Comparison of ENCODE assay signal across 8 cellular contexts in genomic region chr12:57621497-57622292, GRCh38. TPM values are rescaled to one million over a fixed set of nuclear protein-coding genes. Genes with fewer than 3 reads are reported as not detected.
DNase-seq lines count a peak whose midpoint lies in the region; ATAC-seq, FAIRE-seq and TF ChIP-seq lines count a peak whose summit lies in the region.

No MANE protein-coding gene starts in this region.

- ATAC-seq in GM18858 (IDR thresholded peaks at IDR 0.05; ENCODE audit: unreplicated experiment) = peak; percentile 44

- in situ Hi-C loops in ACHN (cut with HindIII; ENCODE audit: low pct_ligation_motif_present, low pct_unique_long_range_greater_than_20kb, low sequenced_read_pairs) = no loop called here

- no peak for TF ChIP-seq POLR2A in endothelial cell of umbilical vein (IDR thresholded peaks at IDR 0.05; ENCODE audit: low read depth, low read length)
- TF ChIP-seq POLR2A in testis (IDR thresholded peaks at IDR 0.05) = no peak

- no peak overlapping the region for H3K9ac ChIP-seq in endothelial cell of umbilical vein (replicated peaks; ENCODE audit: extremely low read depth, insufficient read depth, low read length)
- H3K9ac ChIP-seq in mucosa of stomach (ENCODE audit: low read length) = peak overlapping the region; percentile 6

- H3K9me3 Mint-ChIP-seq in activated CD4-positive, alpha-beta memory T cell treated with anti-CD3 and anti-CD28 coated beads, Interleukin-2, amount 10 ng/mL, durations not matched to agents 7 days and 5 days = no peaks in the 10 kb centered on the region

- dilution Hi-C loops in endothelial cell of umbilical vein (cut with MboI; ENCODE audit: extremely low pct_ligation_motif_present, low sequenced_read_pairs) = no loop called here

- peaks cover 99% of the 10 kb centered on the region for H3K27me3 Mint-ChIP-seq in activated CD4-positive, alpha-beta memory T cell treated with anti-CD3 and anti-CD28 coated beads, Interleukin-2, amount 10 ng/mL, durations not matched to agents 7 days and 5 days

- DNase-seq in ACHN (peak; percentile 48), NCI-H1105 treated with DMSO at 0.1 percent for 48 hours (lab: John Stamatoyannopoulos, UW) (peak; percentile 25), endothelial cell of umbilical vein (ENCODE audit: low read depth, low spot score) (peak; percentile 52), testis (peak; percentile 73), kidney glomerular epithelial cell (lab: John Stamatoyannopoulos, UW) (no peak)
- peak; percentile 62 for DNase-seq in activated CD4-positive, alpha-beta memory T cell treated with anti-CD3 and anti-CD28 coated beads, Interleukin-2, amount 10 ng/mL, durations not matched to agents 7 days and 5 days

- peak overlapping the region; percentile 36 for H2AFZ ChIP-seq in endothelial cell of umbilical vein (ENCODE audit: low read depth, low read length)

- H3K4me2 ChIP-seq in endothelial cell of umbilical vein (ENCODE audit: insufficient read depth, low read length) = peak overlapping the region; percentile 59

- peaks cover 5% of the 10 kb centered on the region for H3K4me1 ChIP-seq in endothelial cell of umbilical vein (ENCODE audit: control insufficient read depth, extremely low read depth, insufficient read depth, low read length)
- H3K4me1 ChIP-seq in mucosa of stomach (ENCODE audit: control insufficient read depth, insufficient read depth, low read length) = peaks cover 25% of the 10 kb centered on the region
- peaks cover 18% of the 10 kb centered on the region for H3K4me1 ChIP-seq in testis

- peaks cover 59 to 62% of the 10 kb centered on the region in 2 experiments for H3K27me3 ChIP-seq in endothelial cell of umbilical vein (ENCODE audit: control insufficient read depth in 2 of 2, insufficient read depth in 2 of 2, low read length in 2 of 2)
- H3K27me3 ChIP-seq in mucosa of stomach (ENCODE audit: control insufficient read depth, insufficient read depth, low read length) = peaks cover 97% of the 10 kb centered on the region
- no peaks in the 10 kb centered on the region for H3K27me3 ChIP-seq in testis

- no peaks in the 10 kb centered on the region for H4K20me1 ChIP-seq in endothelial cell of umbilical vein (replicated peaks; ENCODE audit: control insufficient read depth, extremely low read depth, insufficient read depth, low read length)

- H3K27ac ChIP-seq in endothelial cell of umbilical vein (ENCODE audit: insufficient read depth, low read depth, low read length) (no peak overlapping the region), testis (no peak overlapping the region)

- no peaks in the 10 kb centered on the region for H3K9me1 ChIP-seq in endothelial cell of umbilical vein (replicated peaks; ENCODE audit: control insufficient read depth, extremely low read depth, insufficient read depth, low read length)

- BruUV-seq in endothelial cell of umbilical vein (replicated peaks; lab: Mats Ljungman, UMichigan) = no TSS peak

- intact Hi-C loops in endothelial cell of umbilical vein (cut with micrococcal nuclease) = loop anchor here (1.0 to 2.0 kb wide), 3 partner anchors 12 to 163 kb away; partner anchors contain the start of genes B4GALNT1 and GLI1
- intact Hi-C loops in testis (cut with DNase I; ENCODE audit: low total_unique reads) = loop anchor here (5.0 kb wide), 1 partner anchor 39 kb away; no protein-coding TSS in a partner anchor

- H3K36me3 Mint-ChIP-seq in activated CD4-positive, alpha-beta memory T cell treated with anti-CD3 and anti-CD28 coated beads, Interleukin-2, amount 10 ng/mL, durations not matched to agents 7 days and 5 days (ENCODE audit: low read depth) = no peaks in the 10 kb centered on the region

- CTCF ChIA-PET in activated CD4-positive, alpha-beta memory T cell treated with anti-CD3 and anti-CD28 coated beads, Interleukin-2, amount 10 ng/mL, durations not matched to agents 7 days and 5 days (lab: Charles Lee) = interaction anchor here (0.7 to 5.8 kb wide), 10 partner anchors 8 to 163 kb away, joined by 3 to 77 read pairs (median 4); partner anchors contain the start of genes GLI1 and OS9
- CTCF ChIA-PET in endothelial cell of umbilical vein (lab: Charles Lee) = interaction anchor here (0.7 to 7.2 kb wide), 14 partner anchors 10 to 163 kb away, joined by 3 to 113 read pairs (median 7); partner anchors contain the start of genes ARHGEF25, B4GALNT1, DTX3 and GLI1

- TF ChIP-seq CTCF in endothelial cell of umbilical vein (IDR thresholded peaks at IDR 0.05; ENCODE audit: extremely low read depth in 1 of 2, insufficient read depth in 1 of 2, low read depth in 1 of 2, low read length in 2 of 2) = peak; percentile 94 to 98
- peak; percentile 79 to 93 (median 83) for TF ChIP-seq CTCF in testis (IDR thresholded peaks at IDR 0.05)

- no peak overlapping the region for H3K27ac Mint-ChIP-seq in activated CD4-positive, alpha-beta memory T cell treated with anti-CD3 and anti-CD28 coated beads, Interleukin-2, amount 10 ng/mL, durations not matched to agents 7 days and 5 days

- H3K4me3 Mint-ChIP-seq in activated CD4-positive, alpha-beta memory T cell treated with anti-CD3 and anti-CD28 coated beads, Interleukin-2, amount 10 ng/mL, durations not matched to agents 7 days and 5 days = peak overlapping the region; percentile 50

- FAIRE-seq in endothelial cell of umbilical vein (lab: Jason Lieb, UNC) = peak; percentile 62

- H3K9me3 ChIP-seq in endothelial cell of umbilical vein (replicated peaks; ENCODE audit: control insufficient read depth, insufficient read depth, low read length) (no peaks in the 10 kb centered on the region), mucosa of stomach (ENCODE audit: control insufficient read depth, low read length) (no peaks in the 10 kb centered on the region), testis (no peaks in the 10 kb centered on the region)

- H3K79me2 ChIP-seq in endothelial cell of umbilical vein (ENCODE audit: control insufficient read depth, insufficient read depth, low read length) = no peaks in the 10 kb centered on the region

- H3K4me1 Mint-ChIP-seq in activated CD4-positive, alpha-beta memory T cell treated with anti-CD3 and anti-CD28 coated beads, Interleukin-2, amount 10 ng/mL, durations not matched to agents 7 days and 5 days = peaks cover 24% of the 10 kb centered on the region

- POLR2A ChIA-PET in activated CD4-positive, alpha-beta memory T cell treated with anti-CD3 and anti-CD28 coated beads, Interleukin-2, amount 10 ng/mL, durations not matched to agents 7 days and 5 days (lab: Charles Lee) = interaction anchor here (1.1 kb wide), 1 partner anchor 38 kb away, joined by 4 read pairs; no protein-coding TSS in a partner anchor
- POLR2A ChIA-PET in endothelial cell of umbilical vein (lab: Charles Lee) = no interaction called here

- H3K4me3 ChIP-seq in endothelial cell of umbilical vein (replicated peaks in 1 of 3; ENCODE audit: insufficient read depth in 1 of 3, low read depth in 1 of 3, low read length in 3 of 3) = peak overlapping the region in 1 of 3 experiments; percentile 14
- H3K4me3 ChIP-seq in mucosa of stomach (ENCODE audit: low read length) = peak overlapping the region; percentile 15
- H3K4me3 ChIP-seq in testis = peak overlapping the region in 1 of 2 donors; percentile 42

- no peaks in the 10 kb centered on the region for H3K36me3 ChIP-seq in endothelial cell of umbilical vein (ENCODE audit: control insufficient read depth in 2 of 2, extremely low read depth in 1 of 2, insufficient read depth in 2 of 2, low read length in 2 of 2)
- H3K36me3 ChIP-seq in mucosa of stomach (ENCODE audit: control insufficient read depth, insufficient read depth, low read length) = no peaks in the 10 kb centered on the region
- H3K36me3 ChIP-seq in testis (ENCODE audit: low read depth, missing control alignments) = no peaks in the 10 kb centered on the region

- WGBS in testis, 2 donors = 3 to 5% methylated on average over 32 to 48 of the region's 49 CpGs

RNA-seq across cellular contexts. Expression of gene ARHGEF25, which starts 10.5 kb away (rescaled TPM):
- under 1 TPM; 0.55 to 0.93 TPM for total RNA-seq in activated CD4-positive, alpha-beta memory T cell treated with anti-CD3 and anti-CD28 coated beads, Interleukin-2, amount 10 ng/mL, durations not matched to agents 7 days and 5 days
- total RNA-seq in endothelial cell of umbilical vein (4.7 and 7.4 TPM in 2 replicates), testis (10 to 100 TPM; 18.0 to 26.5 TPM)
- polyA plus RNA-seq in endothelial cell of umbilical vein (3.5 and 4.7 TPM in 2 replicates), testis (ENCODE audit: insufficient read depth, low read depth, low replicate concordance) (18.7 TPM)
- polyA plus RNA-seq in endothelial cell of umbilical vein (2011; cell fraction: cytosol; rRNA removed) = 3.7 and 3.8 TPM in 2 replicates
- 26.0 and 33.6 TPM in 2 replicates for polyA plus RNA-seq in endothelial cell of umbilical vein (2011; cell fraction: nucleus; rRNA removed)
- 5.9 and 10.1 TPM in 2 replicates for polyA plus RNA-seq in endothelial cell of umbilical vein (2012)
- 5.2 and 5.7 TPM in 2 replicates for polyA minus RNA-seq in endothelial cell of umbilical vein
- not detected for polyA minus RNA-seq in endothelial cell of umbilical vein (2011; cell fraction: cytosol; rRNA and poly(A)+ RNA removed)
- 1.5 and 3.2 TPM in 2 replicates for polyA minus RNA-seq in endothelial cell of umbilical vein (2011; cell fraction: nucleus; rRNA and poly(A)+ RNA removed)

RNA-seq across cellular contexts. Expression of gene B4GALNT1, which starts 11.3 kb away (rescaled TPM):
- total RNA-seq in activated CD4-positive, alpha-beta memory T cell treated with anti-CD3 and anti-CD28 coated beads, Interleukin-2, amount 10 ng/mL, durations not matched to agents 7 days and 5 days = 1 to 10 TPM; 1.4 to 1.8 TPM
- total RNA-seq in endothelial cell of umbilical vein = 0.25 and 0.35 TPM in 2 replicates
- polyA plus RNA-seq in endothelial cell of umbilical vein = 0.24 and 0.33 TPM in 2 replicates
- polyA plus RNA-seq in endothelial cell of umbilical vein (2011; cell fraction: cytosol; rRNA removed) = 0.08 and 0.20 TPM in 2 replicates
- polyA plus RNA-seq in endothelial cell of umbilical vein (2011; cell fraction: nucleus; rRNA removed) = 0.32 and 0.33 TPM in 2 replicates
- polyA plus RNA-seq in endothelial cell of umbilical vein (2012) = 0.87 and 1.00 TPM in 2 replicates
- 0.66 and 0.81 TPM in 2 replicates for polyA minus RNA-seq in endothelial cell of umbilical vein
- polyA minus RNA-seq in endothelial cell of umbilical vein (2011; cell fraction: cytosol; rRNA and poly(A)+ RNA removed) = 8.1 TPM
- 0.63 TPM in 1 of 2 replicates, not detected in the other for polyA minus RNA-seq in endothelial cell of umbilical vein (2011; cell fraction: nucleus; rRNA and poly(A)+ RNA removed)
- total RNA-seq in testis = 1 to 10 TPM; 2.3 to 3.2 TPM
- polyA plus RNA-seq in testis (ENCODE audit: insufficient read depth, low read depth, low replicate concordance) = 1.8 TPM

RNA-seq across cellular contexts. Expression of gene DTX3, which starts 17.1 kb away (rescaled TPM):
- 10 to 100 TPM; 19.3 to 21.8 TPM for total RNA-seq in activated CD4-positive, alpha-beta memory T cell treated with anti-CD3 and anti-CD28 coated beads, Interleukin-2, amount 10 ng/mL, durations not matched to agents 7 days and 5 days
- total RNA-seq in endothelial cell of umbilical vein (25.9 and 34.5 TPM in 2 replicates), testis (10 to 100 TPM; 45.0 to 60.4 TPM)
- polyA plus RNA-seq in endothelial cell of umbilical vein (51.4 and 65.0 TPM in 2 replicates), testis (ENCODE audit: insufficient read depth, low read depth, low replicate concordance) (37.9 TPM)
- 20.2 and 31.4 TPM in 2 replicates for polyA plus RNA-seq in endothelial cell of umbilical vein (2011; cell fraction: cytosol; rRNA removed)
- 193 and 248 TPM in 2 replicates for polyA plus RNA-seq in endothelial cell of umbilical vein (2011; cell fraction: nucleus; rRNA removed)
- polyA plus RNA-seq in endothelial cell of umbilical vein (2012) = 16.2 and 24.6 TPM in 2 replicates
- 27.7 and 28.1 TPM in 2 replicates for polyA minus RNA-seq in endothelial cell of umbilical vein
- not detected for polyA minus RNA-seq in endothelial cell of umbilical vein (2011; cell fraction: cytosol; rRNA and poly(A)+ RNA removed)
- polyA minus RNA-seq in endothelial cell of umbilical vein (2011; cell fraction: nucleus; rRNA and poly(A)+ RNA removed) = 28.7 and 41.1 TPM in 2 replicates

RNA-seq across cellular contexts. Expression of gene PIP4K2C, which starts 30.7 kb away (rescaled TPM):
- 10 to 100 TPM; 21.6 to 21.9 TPM for total RNA-seq in activated CD4-positive, alpha-beta memory T cell treated with anti-CD3 and anti-CD28 coated beads, Interleukin-2, amount 10 ng/mL, durations not matched to agents 7 days and 5 days
- 9.1 and 11.5 TPM in 2 replicates for total RNA-seq in endothelial cell of umbilical vein
- polyA plus RNA-seq in endothelial cell of umbilical vein = 10.5 and 11.3 TPM in 2 replicates
- polyA plus RNA-seq in endothelial cell of umbilical vein (2011; cell fraction: cytosol; rRNA removed) = 7.2 and 8.5 TPM in 2 replicates
- 6.6 and 8.6 TPM in 2 replicates for polyA plus RNA-seq in endothelial cell of umbilical vein (2011; cell fraction: nucleus; rRNA removed)
- polyA plus RNA-seq in endothelial cell of umbilical vein (2012) = 11.9 and 12.7 TPM in 2 replicates
- 10.1 and 14.1 TPM in 2 replicates for polyA minus RNA-seq in endothelial cell of umbilical vein
- polyA minus RNA-seq in endothelial cell of umbilical vein (2011; cell fraction: cytosol; rRNA and poly(A)+ RNA removed) = 12.6 TPM
- 2.0 and 3.7 TPM in 2 replicates for polyA minus RNA-seq in endothelial cell of umbilical vein (2011; cell fraction: nucleus; rRNA and poly(A)+ RNA removed)
- total RNA-seq in testis = 10 to 100 TPM; 47.6 to 54.6 TPM
- 78.0 TPM for polyA plus RNA-seq in testis (ENCODE audit: insufficient read depth, low read depth, low replicate concordance)
